25 cellular contexts compared by ENCODE assay signal in genomic region chr14:44154446-44154845, GRCh38.
"Had no signal": no experiment of that assay in that cellular context is flagged by ENCODE, and none has a peak within 500 bp of the region (broad histone marks: within the 10 kb centered on the region; RNA-seq: fewer than 3 reads in every experiment).

No MANE protein-coding gene starts in this region.

- H3K9me3 ChIP-seq: SJCRH30 had no signal

- H3K4me1 ChIP-seq: SJCRH30 had no signal

- ATAC-seq: Panc1, Right ventricle myocardium inferior, SK-N-SH treated with all-trans-retinoic acid at 6 μM for 48 hours had no signal

- FAIRE-seq: RCC 7860 had no signal

- H3K36me3 ChIP-seq: SJCRH30 had no signal

- H3K27ac ChIP-seq: PC-9, RWPE1, SJCRH30, SK-N-MC had no signal

- H3K4me2 ChIP-seq: PC-9 had no signal

- H3K4me3 ChIP-seq: PC-9, SJCRH30, SK-N-MC had no signal

- DNase-seq: Karpas-422, MM.1S, MV-4-11, NCI-H1105, NCI-H1417 treated with DMSO at 0.1 percent for 48 hours, NCI-H1436 treated with DMSO at 0.1 percent for 48 hours, NCI-H1694 treated with DMSO at 0.1 percent for 48 hours, NCI-H187 treated with DMSO at 0.1 percent for 48 hours, NCI-H2171 treated with DMSO at 0.1 percent for 48 hours, NCI-H2227 treated with DMSO at 0.1 percent for 48 hours, NCI-H345, NCI-H510A treated with DMSO at 0.1 percent for 48 hours, NCI-H524 treated with DMSO at 0.1 percent for 48 hours, NCI-H526 treated with DMSO at 0.1 percent for 48 hours, NCI-H774, PC-9, SHP77, SIG-M5, SJCRH30 had no signal

- H3K27me3 ChIP-seq: SJCRH30 had no signal

- H2AFZ ChIP-seq: PC-9 had no signal
